In the genomic region with DNA sequence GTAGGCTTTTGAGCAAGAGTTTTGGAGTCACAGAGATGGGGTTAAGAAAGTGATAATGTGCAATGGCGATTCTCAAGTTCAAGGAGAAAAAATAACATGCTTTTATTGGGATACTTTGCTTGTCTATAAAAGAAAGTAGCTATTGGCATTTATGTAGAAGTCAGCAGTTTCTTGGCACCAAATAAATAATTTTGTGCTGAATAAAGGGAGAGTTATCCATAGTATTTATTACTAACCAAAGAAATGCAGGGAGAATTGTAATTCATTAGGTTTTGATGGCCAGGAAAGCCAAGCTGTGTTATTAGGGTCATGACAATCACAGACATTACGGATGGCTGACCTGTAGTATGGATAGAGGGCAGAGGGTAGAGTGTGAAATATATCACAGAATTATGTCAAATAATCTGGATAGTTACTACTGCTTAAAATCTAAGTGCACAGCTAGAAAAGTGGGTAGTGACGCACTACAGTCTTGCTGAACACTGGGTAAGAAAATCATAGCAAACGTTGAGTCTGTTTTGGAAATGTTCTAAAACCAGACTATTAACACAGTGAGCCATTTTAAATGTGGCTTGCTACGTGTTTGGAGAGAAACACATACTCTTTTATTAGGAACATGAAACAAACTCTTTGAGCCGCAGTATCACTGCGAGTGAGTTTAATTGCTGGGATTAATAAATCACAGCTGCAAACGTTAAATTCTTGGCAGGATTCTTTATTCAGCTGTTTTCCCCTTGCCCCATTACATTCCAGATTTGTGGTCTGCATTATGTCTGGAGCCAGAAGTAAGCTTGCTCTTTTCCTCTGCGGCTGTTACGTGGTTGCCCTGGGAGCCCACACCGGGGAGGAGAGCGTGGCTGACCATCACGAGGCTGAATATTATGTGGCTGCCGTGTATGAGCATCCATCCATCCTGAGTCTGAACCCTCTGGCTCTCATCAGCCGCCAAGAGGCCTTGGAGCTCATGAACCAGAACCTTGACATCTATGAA, we compare ENCODE assay signal across 11 cellular contexts. TPM values are rescaled to one million over a fixed set of nuclear protein-coding genes. Genes with fewer than 3 reads are reported as not detected.
DNase-seq lines count a peak whose midpoint lies in the region; ATAC-seq lines count a peak whose summit lies in the region.
"Had no signal": no experiment of that assay in that cellular context is flagged by ENCODE, and none has a peak within 500 bp of the region (broad histone marks: within the 10 kb centered on the region; RNA-seq: fewer than 3 reads in every experiment).

No MANE protein-coding gene starts in this region.

- H3K36me3 ChIP-seq in skeletal muscle tissue (ENCODE audit: control insufficient read depth in 3 of 3, insufficient read depth in 3 of 3, low read length in 3 of 3), result no peaks in the 10 kb centered on the region
- H3K36me3 ChIP-seq: cardiac muscle cell had no signal

- H3K27me3 Mint-ChIP-seq in activated T-helper 2 cell treated with anti-CD3 and anti-CD28 coated beads, Interferon-gamma antibody, Interleukin-2, Interleukin-4, amounts not matched to agents 10 μg/mL and 5 μg/mL and 100 μg/mL, durations not matched to agents 14 hours and 24 hours and 36 hours (ENCODE audit: low read depth), result no peaks in the 10 kb centered on the region
- H3K27me3 Mint-ChIP-seq: stimulated activated naive CD8-positive, alpha-beta T cell treated with anti-CD3 and anti-CD28 coated beads, Interleukin-15, amount 100 ng/mL, for 72 hours had no signal

- H3K27ac ChIP-seq in skeletal muscle tissue (ENCODE audit: low read depth, low read length), result peak overlapping the region; percentile 90
- H3K27ac ChIP-seq: cardiac muscle cell had no signal

- H3K4me3 Mint-ChIP-seq in activated T-helper 2 cell treated with anti-CD3 and anti-CD28 coated beads, Interferon-gamma antibody, Interleukin-2, Interleukin-4, amounts not matched to agents 10 μg/mL and 5 μg/mL and 100 μg/mL, durations not matched to agents 14 hours and 24 hours and 36 hours (ENCODE audit: low read depth), result no peak overlapping the region

- peak; percentile 18 for ATAC-seq in left ventricle myocardium superior
- ATAC-seq in GM18867 (IDR thresholded peaks at IDR 0.05; ENCODE audit: unreplicated experiment), result no peak

- H3K9me3 Mint-ChIP-seq in activated T-helper 2 cell treated with anti-CD3 and anti-CD28 coated beads, Interferon-gamma antibody, Interleukin-2, Interleukin-4, amounts not matched to agents 10 μg/mL and 5 μg/mL and 100 μg/mL, durations not matched to agents 14 hours and 24 hours and 36 hours, result no peaks in the 10 kb centered on the region
- H3K9me3 Mint-ChIP-seq: stimulated activated naive CD8-positive, alpha-beta T cell treated with anti-CD3 and anti-CD28 coated beads, Interleukin-15, amount 100 ng/mL, for 72 hours had no signal

- no peaks in the 10 kb centered on the region for H3K27me3 ChIP-seq in skeletal muscle tissue (ENCODE audit: control insufficient read depth in 3 of 3, insufficient read depth in 3 of 3, low read length in 3 of 3)
- H3K27me3 ChIP-seq: cardiac muscle cell had no signal

- peaks cover 59 to 78% (median 73%) of the 10 kb centered on the region in 3 donors for H3K4me1 ChIP-seq in skeletal muscle tissue (ENCODE audit: control insufficient read depth in 3 of 3, insufficient read depth in 3 of 3, low read length in 3 of 3)

- peak overlapping the region; percentile 87 for H3K27ac Mint-ChIP-seq in activated T-helper 2 cell treated with anti-CD3 and anti-CD28 coated beads, Interferon-gamma antibody, Interleukin-2, Interleukin-4, amounts not matched to agents 10 μg/mL and 5 μg/mL and 100 μg/mL, durations not matched to agents 14 hours and 24 hours and 36 hours

- intact Hi-C loops in activated T-helper 2 cell treated with anti-CD3 and anti-CD28 coated beads, Interferon-gamma antibody, Interleukin-2, Interleukin-4, amounts not matched to agents 10 μg/mL and 5 μg/mL and 100 μg/mL, durations not matched to agents 14 hours and 24 hours and 36 hours (cut with micrococcal nuclease), result loop anchor here (5.0 kb wide), 1 partner anchor 92 kb away; no protein-coding TSS in a partner anchor
- intact Hi-C loops in left ventricle myocardium superior (cut with micrococcal nuclease), result loop anchor here (5.0 to 10.0 kb wide), 2 partner anchors 177 to 610 kb away; no protein-coding TSS in a partner anchor

- no peaks in the 10 kb centered on the region for H3K9me3 ChIP-seq in skeletal muscle tissue (ENCODE audit: control insufficient read depth in 3 of 3, low read length in 3 of 3)

- peak overlapping the region; percentile 23 to 34 (median 28) for H3K4me3 ChIP-seq in skeletal muscle tissue (ENCODE audit: low read length in 3 of 3)
- H3K4me3 ChIP-seq: cardiac muscle cell had no signal

- peak overlapping the region; percentile 26 to 42 (median 34) for H3K9ac ChIP-seq in skeletal muscle tissue (ENCODE audit: low read depth in 1 of 3, low read length in 3 of 3)

- peaks cover 70% of the 10 kb centered on the region for H3K4me1 Mint-ChIP-seq in activated T-helper 2 cell treated with anti-CD3 and anti-CD28 coated beads, Interferon-gamma antibody, Interleukin-2, Interleukin-4, amounts not matched to agents 10 μg/mL and 5 μg/mL and 100 μg/mL, durations not matched to agents 14 hours and 24 hours and 36 hours (ENCODE audit: low read depth)

- H3K36me3 Mint-ChIP-seq in activated T-helper 2 cell treated with anti-CD3 and anti-CD28 coated beads, Interferon-gamma antibody, Interleukin-2, Interleukin-4, amounts not matched to agents 10 μg/mL and 5 μg/mL and 100 μg/mL, durations not matched to agents 14 hours and 24 hours and 36 hours (ENCODE audit: low read depth), result no peaks in the 10 kb centered on the region

- DNase-seq in Daoy (ENCODE audit: low read depth) (peak; percentile 22), left ventricle myocardium superior (no peak), NOMO-1 (lab: John Stamatoyannopoulos, UW; ENCODE audit: unreplicated experiment in 2 of 2) (no peak), SHP77 (lab: John Stamatoyannopoulos, UW) (no peak), DMS53 (lab: John Stamatoyannopoulos, UW) (no peak)
- no peak for DNase-seq in activated T-helper 2 cell treated with anti-CD3 and anti-CD28 coated beads, Interferon-gamma antibody, Interleukin-2, Interleukin-4, amounts not matched to agents 10 μg/mL and 5 μg/mL and 100 μg/mL, durations not matched to agents 14 hours and 24 hours and 36 hours (ENCODE audit: low spot score)
- DNase-seq: MM.1S had no signal

RNA-seq across cellular contexts. Expression of a gene that starts 33.4 kb away (rescaled TPM):
- total RNA-seq in Daoy (2014; rRNA removed; shearing (Covaris generic)), result 3.7 and 10.6 TPM in 2 replicates
- total RNA-seq in activated T-helper 2 cell treated with anti-CD3 and anti-CD28 coated beads, Interferon-gamma antibody, Interleukin-2, Interleukin-4, amounts not matched to agents 10 μg/mL and 5 μg/mL and 100 μg/mL, durations not matched to agents 14 hours and 24 hours and 36 hours, result 3.9 and 4.8 TPM in 2 replicates
- 11.0 TPM for total RNA-seq in left ventricle myocardium superior
- 23.0 TPM for total RNA-seq in skeletal muscle tissue

RNA-seq across cellular contexts. Expression of a gene that starts 33.6 kb away (rescaled TPM):
- 26.4 and 34.6 TPM in 2 replicates for total RNA-seq in Daoy (2014; rRNA removed; shearing (Covaris generic))
- 22.8 TPM in 2 replicates for total RNA-seq in activated T-helper 2 cell treated with anti-CD3 and anti-CD28 coated beads, Interferon-gamma antibody, Interleukin-2, Interleukin-4, amounts not matched to agents 10 μg/mL and 5 μg/mL and 100 μg/mL, durations not matched to agents 14 hours and 24 hours and 36 hours
- 15.6 TPM for total RNA-seq in left ventricle myocardium superior
- total RNA-seq in skeletal muscle tissue, result 16.7 TPM
